20 cellular contexts compared by ENCODE assay signal in the genomic region with DNA sequence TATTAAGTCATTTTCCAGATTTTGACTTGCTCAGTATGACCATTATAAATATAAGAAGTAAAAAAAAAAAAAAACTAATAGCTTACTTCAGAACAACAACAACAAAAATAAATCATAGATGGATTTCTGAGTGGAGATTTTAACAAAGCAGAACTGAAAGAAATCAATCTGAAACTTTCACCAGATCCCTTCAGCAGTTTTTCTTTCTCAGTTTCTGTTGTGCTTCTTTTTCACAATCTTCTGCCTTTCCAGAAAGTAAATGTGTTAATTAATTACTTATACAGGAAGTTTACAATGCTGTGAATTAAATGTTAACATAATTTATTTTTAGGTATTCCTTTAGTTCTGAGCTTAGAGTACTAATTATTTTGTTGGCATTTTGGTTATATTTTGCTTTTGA.
DNase-seq lines count a peak whose midpoint lies in the region; ATAC-seq and TF ChIP-seq lines count a peak whose summit lies in the region.
"Had no signal": no experiment of that assay in that cellular context is flagged by ENCODE, and none has a peak within 500 bp of the region (broad histone marks: within the 10 kb centered on the region; RNA-seq: fewer than 3 reads in every experiment).

No MANE protein-coding gene starts in this region.

- H3K27ac ChIP-seq in effector memory CD4-positive, alpha-beta T cell (ENCODE audit: insufficient read depth, low read length, poor library complexity, severe bottlenecking): no peak overlapping the region
- no peak overlapping the region for H3K27ac ChIP-seq in suprapubic skin
- H3K27ac ChIP-seq: breast epithelium, left lung, pancreas, RWPE1 had no signal

- H3K36me3 ChIP-seq in effector memory CD4-positive, alpha-beta T cell (ENCODE audit: control insufficient read depth, insufficient read depth, low read length): no peaks in the 10 kb centered on the region
- H3K36me3 ChIP-seq in suprapubic skin: no peaks in the 10 kb centered on the region
- H3K36me3 ChIP-seq: breast epithelium, left lung, pancreas had no signal

- TF ChIP-seq EP300 in suprapubic skin (IDR thresholded peaks at IDR 0.05): no peak

- no peaks in the 10 kb centered on the region for H3K27me3 ChIP-seq in effector memory CD4-positive, alpha-beta T cell (replicated peaks; ENCODE audit: control insufficient read depth, insufficient read depth, low read length, poor library complexity, severe bottlenecking)
- no peaks in the 10 kb centered on the region for H3K27me3 ChIP-seq in suprapubic skin
- H3K27me3 ChIP-seq: breast epithelium, left lung, pancreas had no signal

- H3K4me3 Mint-ChIP-seq in type B pancreatic cell: no peak overlapping the region
- H3K4me3 Mint-ChIP-seq: activated naive CD4-positive, alpha-beta T cell treated with anti-CD3 and anti-CD28 coated beads, Interleukin-2, amount 50 U/mL, for 24 hours; HFFc6; stimulated activated naive CD8-positive, alpha-beta T cell treated with anti-CD3 and anti-CD28 coated beads, Interleukin-15, Interleukin-2, amounts not matched to agents 100 ng/mL and 50 ng/mL, for 24 hours; T-helper 1 cell treated with Interleukin-12 subunit alpha and Interleukin-12 subunit beta and Interleukin-4 antibody, amounts not matched to agents 30 μg/mL and 1 μg/mL, for 36 hours had no signal

- peaks cover 3% of the 10 kb centered on the region for H3K4me1 Mint-ChIP-seq in type B pancreatic cell (ENCODE audit: unreplicated experiment)
- H3K4me1 Mint-ChIP-seq: activated naive CD4-positive, alpha-beta T cell treated with anti-CD3 and anti-CD28 coated beads, Interleukin-2, amount 50 U/mL, for 24 hours had no signal

- H3K4me3 ChIP-seq in effector memory CD4-positive, alpha-beta T cell (ENCODE audit: insufficient read depth, low read depth, low read length, poor library complexity, severe bottlenecking): no peak overlapping the region
- H3K4me3 ChIP-seq in suprapubic skin: no peak overlapping the region
- H3K4me3 ChIP-seq: breast epithelium, left lung, pancreas had no signal

- no peaks in the 10 kb centered on the region for H3K4me1 ChIP-seq in effector memory CD4-positive, alpha-beta T cell (ENCODE audit: control insufficient read depth, insufficient read depth, low read length, poor library complexity, severe bottlenecking)
- H3K4me1 ChIP-seq in suprapubic skin: no peaks in the 10 kb centered on the region
- H3K4me1 ChIP-seq: breast epithelium, left lung, pancreas had no signal

- H3K9me3 ChIP-seq in effector memory CD4-positive, alpha-beta T cell (ENCODE audit: control insufficient read depth, low read length): no peaks in the 10 kb centered on the region
- no peaks in the 10 kb centered on the region for H3K9me3 ChIP-seq in suprapubic skin
- H3K9me3 ChIP-seq: breast epithelium, left lung, pancreas had no signal

- no peak for DNase-seq in effector memory CD4-positive, alpha-beta T cell
- DNase-seq in suprapubic skin (ENCODE audit: low spot score in 2 of 2) (no peak), T-helper 1 cell (no peak), type B pancreatic cell (ENCODE audit: extremely low spot score, unreplicated experiment) (no peak)
- DNase-seq: activated CD8-positive, alpha-beta memory T cell treated with anti-CD3 and anti-CD28 coated beads, Interleukin-2, amount 50 U/mL, for 4 hours; HFFc6; left lung; NCI-H2081; NCI-H748 treated with DMSO at 0.1 percent for 48 hours; pancreas had no signal

- no peak overlapping the region for H3K27ac Mint-ChIP-seq in type B pancreatic cell
- H3K27ac Mint-ChIP-seq: activated naive CD4-positive, alpha-beta T cell treated with anti-CD3 and anti-CD28 coated beads, Interleukin-2, amount 50 U/mL, for 24 hours; HFFc6; stimulated activated naive CD8-positive, alpha-beta T cell treated with anti-CD3 and anti-CD28 coated beads, Interleukin-15, Interleukin-2, amounts not matched to agents 100 ng/mL and 50 ng/mL, for 24 hours; T-helper 1 cell treated with Interleukin-12 subunit alpha and Interleukin-12 subunit beta and Interleukin-4 antibody, amounts not matched to agents 30 μg/mL and 1 μg/mL, for 36 hours had no signal

- no peak for TF ChIP-seq CTCF in suprapubic skin (IDR thresholded peaks at IDR 0.05)
- no peak for TF ChIP-seq CTCF in type B pancreatic cell (conservative IDR thresholded peaks at IDR 0.05)

- H3K27me3 Mint-ChIP-seq in type B pancreatic cell: no peaks in the 10 kb centered on the region
- H3K27me3 Mint-ChIP-seq: stimulated activated naive CD8-positive, alpha-beta T cell treated with anti-CD3 and anti-CD28 coated beads, Interleukin-15, Interleukin-2, amounts not matched to agents 100 ng/mL and 50 ng/mL, for 24 hours had no signal

- TF ChIP-seq POLR2A in suprapubic skin (IDR thresholded peaks at IDR 0.05): no peak

- no peaks in the 10 kb centered on the region for H3K9me3 Mint-ChIP-seq in type B pancreatic cell
- H3K9me3 Mint-ChIP-seq: activated naive CD4-positive, alpha-beta T cell treated with anti-CD3 and anti-CD28 coated beads, Interleukin-2, amount 50 U/mL, for 24 hours; stimulated activated naive CD8-positive, alpha-beta T cell treated with anti-CD3 and anti-CD28 coated beads, Interleukin-15, Interleukin-2, amounts not matched to agents 100 ng/mL and 50 ng/mL, for 24 hours; T-helper 1 cell treated with Interleukin-12 subunit alpha and Interleukin-12 subunit beta and Interleukin-4 antibody, amounts not matched to agents 30 μg/mL and 1 μg/mL, for 36 hours had no signal

- no peaks in the 10 kb centered on the region for H3K36me3 Mint-ChIP-seq in type B pancreatic cell
- H3K36me3 Mint-ChIP-seq: activated naive CD4-positive, alpha-beta T cell treated with anti-CD3 and anti-CD28 coated beads, Interleukin-2, amount 50 U/mL, for 24 hours had no signal

- ATAC-seq in GM18858 (IDR thresholded peaks at IDR 0.05; ENCODE audit: unreplicated experiment): peak; percentile 73
- ATAC-seq in GM21390 (IDR thresholded peaks at IDR 0.05; ENCODE audit: unreplicated experiment): peak; percentile 90
- peak; percentile 90 for ATAC-seq in HG02973 (IDR thresholded peaks at IDR 0.05; ENCODE audit: unreplicated experiment)
- ATAC-seq in HG03565 (IDR thresholded peaks at IDR 0.05; ENCODE audit: unreplicated experiment): peak; percentile 68
- ATAC-seq: activated CD4-positive, CD25-positive, alpha-beta regulatory T cell treated with anti-CD3 and anti-CD28 coated beads, Interleukin-2, amount 50 U/mL, for 24 hours; left lung; pancreas had no signal
